Comparison of ENCODE assay signal across 10 cellular contexts in the genomic region with DNA sequence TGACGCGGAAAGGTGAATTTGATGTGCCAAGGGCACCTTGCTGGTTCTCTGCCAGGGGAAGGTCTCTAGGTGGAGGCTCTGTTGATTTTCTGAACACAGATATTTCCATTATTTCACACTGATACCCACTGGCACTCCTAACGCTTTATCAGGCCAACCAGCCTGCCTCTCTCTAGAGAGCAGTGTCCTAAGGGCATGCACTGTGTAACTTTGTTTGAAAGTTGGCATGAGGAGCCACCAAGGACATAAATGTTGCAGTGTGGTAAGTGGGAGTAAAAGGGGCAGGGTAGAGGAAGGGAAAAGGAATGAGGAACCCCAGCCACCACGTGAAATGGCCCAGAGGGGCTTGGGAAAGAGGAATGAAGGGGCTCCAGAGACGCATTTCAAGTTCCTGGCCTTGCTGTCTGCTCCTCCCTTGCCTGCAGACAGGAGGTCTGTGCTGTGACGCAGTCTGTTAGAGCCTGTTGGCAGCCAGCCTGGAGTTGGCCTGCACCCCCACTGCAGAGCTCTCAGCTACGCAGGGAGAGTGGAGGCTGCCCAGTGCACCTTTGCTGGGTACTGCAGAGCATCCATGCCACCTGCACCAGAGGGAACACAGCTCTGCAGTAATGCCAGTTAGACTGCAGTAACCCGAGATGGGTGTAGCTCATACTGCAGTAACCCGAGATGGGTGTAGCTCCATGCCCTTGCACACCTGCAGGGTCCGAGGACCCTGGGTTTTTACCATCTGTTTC.
DNase-seq lines count a peak whose midpoint lies in the region; ATAC-seq, FAIRE-seq and TF ChIP-seq lines count a peak whose summit lies in the region.
"Had no signal": no experiment of that assay in that cellular context is flagged by ENCODE, and none has a peak within 500 bp of the region (broad histone marks: within the 10 kb centered on the region; RNA-seq: fewer than 3 reads in every experiment).

No MANE protein-coding gene starts in this region.

- intact Hi-C loops in left cardiac atrium (cut with DNase I): no loop called here
- intact Hi-C loops in sigmoid colon (cut with DNase I): loop anchor here (10.0 kb wide), 1 partner anchor 93 kb away; no protein-coding TSS in a partner anchor
- intact Hi-C loops in activated naive CD4-positive, alpha-beta T cell treated with anti-CD3 and anti-CD28 coated beads for 36 hours (cut with micrococcal nuclease): no loop called here

- no peaks in the 10 kb centered on the region for H3K4me1 Mint-ChIP-seq in activated naive CD4-positive, alpha-beta T cell treated with anti-CD3 and anti-CD28 coated beads for 36 hours (ENCODE audit: low read depth)

- DNase-seq in HFF-Myc (ENCODE audit: extremely low read depth, low read depth) (peak; percentile 20), SK-N-DZ (ENCODE audit: low spot score) (peak; percentile 13), left cardiac atrium (peak; percentile 76), sigmoid colon (peak; percentile 84), D721Med (ENCODE audit: insufficient read length, low spot score) (no peak), HTR-8/SVneo (ENCODE audit: insufficient read length, low spot score) (no peak)
- DNase-seq in activated naive CD4-positive, alpha-beta T cell treated with anti-CD3 and anti-CD28 coated beads for 36 hours: no peak
- DNase-seq: activated CD4-positive, alpha-beta T cell treated with anti-CD3 and anti-CD28 coated beads, Interleukin-2, amount 50 U/mL, for 1 hour had no signal

- CTCF ChIA-PET in activated naive CD4-positive, alpha-beta T cell treated with anti-CD3 and anti-CD28 coated beads for 36 hours (lab: Charles Lee): no interaction called here

- H3K4me1 ChIP-seq in sigmoid colon: peaks cover 0 to 12% (median 6%) of the 10 kb centered on the region in 4 donors

- H3K4me3 ChIP-seq in HFF-Myc (replicated peaks; ENCODE audit: low read depth, low read length) (no peak overlapping the region), sigmoid colon (no peak overlapping the region)

- 42 to 66% methylated on average over 10 of the region's 10 CpGs for WGBS in sigmoid colon, 2 donors

- peak; percentile 92 to 97 for ATAC-seq in left cardiac atrium
- ATAC-seq in HG03378 (IDR thresholded peaks at IDR 0.05; ENCODE audit: unreplicated experiment): no peak

- no peaks in the 10 kb centered on the region for H3K9me3 ChIP-seq in sigmoid colon

- no peaks in the 10 kb centered on the region for H3K27me3 ChIP-seq in sigmoid colon

- peak overlapping the region in 2 of 4 donors; percentile 46 to 56 for H3K27ac ChIP-seq in sigmoid colon

- H3K36me3 Mint-ChIP-seq in activated naive CD4-positive, alpha-beta T cell treated with anti-CD3 and anti-CD28 coated beads for 36 hours (ENCODE audit: low read depth): no peaks in the 10 kb centered on the region

- peaks cover 4% of the 10 kb centered on the region for H3K27me3 Mint-ChIP-seq in activated naive CD4-positive, alpha-beta T cell treated with anti-CD3 and anti-CD28 coated beads for 36 hours (ENCODE audit: low read depth)

- no peak for TF ChIP-seq CTCF in HFF-Myc (IDR thresholded peaks at IDR 0.05; ENCODE audit: low read depth, low read length, missing control alignments)
- TF ChIP-seq CTCF in sigmoid colon (IDR thresholded peaks at IDR 0.05): no peak
- TF ChIP-seq CTCF in D721Med (IDR thresholded peaks at IDR 0.05; ENCODE audit: insufficient read depth, missing control alignments): no peak

- TF ChIP-seq EP300 in sigmoid colon (IDR thresholded peaks at IDR 0.05): no peak

- no peak overlapping the region for H3K4me3 Mint-ChIP-seq in activated naive CD4-positive, alpha-beta T cell treated with anti-CD3 and anti-CD28 coated beads for 36 hours

- TF ChIP-seq POLR2A in sigmoid colon (IDR thresholded peaks at IDR 0.05): no peak

- no peaks in the 10 kb centered on the region for H3K9me3 Mint-ChIP-seq in activated naive CD4-positive, alpha-beta T cell treated with anti-CD3 and anti-CD28 coated beads for 36 hours

- H3K36me3 ChIP-seq in sigmoid colon: no peaks in the 10 kb centered on the region

- H3K27ac Mint-ChIP-seq in activated naive CD4-positive, alpha-beta T cell treated with anti-CD3 and anti-CD28 coated beads for 36 hours: no peak overlapping the region

- no peak for FAIRE-seq in D721Med (lab: Jason Lieb, UNC)
- no peak for FAIRE-seq in HTR-8/SVneo (lab: Jason Lieb, UNC)
- FAIRE-seq: frontal cortex had no signal

Comparison
In these comparisons a context has a peak if more than half of its experiments do, and no peak if none do; other contexts are left out.
1. DNase-seq: peak in HFF-Myc (single experiment), SK-N-DZ (single experiment), left cardiac atrium (single experiment) and sigmoid colon (single experiment); none in activated naive CD4-positive, alpha-beta T cell treated with anti-CD3 and anti-CD28 coated beads for 36 hours (single experiment), D721Med (single experiment) and HTR-8/SVneo (single experiment).